In genomic region chr5:40073927-40074326, GRCh38 we compare ENCODE assay signal across 22 cellular contexts.
DNase-seq lines count a peak whose midpoint lies in the region; ATAC-seq and TF ChIP-seq lines count a peak whose summit lies in the region.
"Had no signal": no experiment of that assay in that cellular context is flagged by ENCODE, and none has a peak within 500 bp of the region (broad histone marks: within the 10 kb centered on the region; RNA-seq: fewer than 3 reads in every experiment).

No MANE protein-coding gene starts in this region.

- H3K36me3 ChIP-seq in WERI-Rb-1, result no peaks in the 10 kb centered on the region
- H3K36me3 ChIP-seq: BE2C; BLaER1 treated with 17β-estradiol and CSF1 and Interleukin-3, amounts not matched to agents 10 nM and 100 nM; HAP-1 had no signal

- H3K4me3 ChIP-seq in WERI-Rb-1 (ENCODE audit: low read depth, low read length), result no peak overlapping the region
- H3K4me3 ChIP-seq: A549; BLaER1 treated with 17β-estradiol and CSF1 and Interleukin-3, amounts not matched to agents 10 nM and 100 nM; HAP-1 had no signal

- peak overlapping the region; percentile 25 for H3K27ac ChIP-seq in 22Rv1
- H3K27ac ChIP-seq in WERI-Rb-1, result 0 out of 2 replicates have a peak overlapping the region, but pooled peaks have one; percentile 11
- H3K27ac ChIP-seq: A549; BLaER1 treated with 17β-estradiol and CSF1 and Interleukin-3, amounts not matched to agents 10 nM and 100 nM had no signal

- peaks cover 3% of the 10 kb centered on the region for H3K9me3 ChIP-seq in WERI-Rb-1 (ENCODE audit: severe bottlenecking)
- H3K9me3 ChIP-seq: A549, BE2C, HAP-1 had no signal

- TF ChIP-seq CTCF in 22Rv1 (IDR thresholded peaks at IDR 0.05), result no peak
- no peak for TF ChIP-seq CTCF in WERI-Rb-1 (IDR thresholded peaks at IDR 0.05; ENCODE audit: low read depth, low read length)
- TF ChIP-seq CTCF in omental fat pad (IDR thresholded peaks at IDR 0.05), result no peak

- H3K27me3 ChIP-seq in WERI-Rb-1 (ENCODE audit: insufficient read depth, low read depth, severe bottlenecking), result no peaks in the 10 kb centered on the region
- H3K27me3 ChIP-seq: BE2C; BLaER1 treated with 17β-estradiol and CSF1 and Interleukin-3, amounts not matched to agents 10 nM and 100 nM had no signal

- ATAC-seq in omental fat pad (ENCODE audit: low FRiP score), result no peak
- ATAC-seq: A549 had no signal

- peak; percentile 62 for DNase-seq in DMS53 treated with DMSO at 0.1 percent for 48 hours (lab: John Stamatoyannopoulos, UW; ENCODE audit: unreplicated experiment)
- DNase-seq in NCI-H748 (lab: John Stamatoyannopoulos, UW; ENCODE audit: unreplicated experiment), result peak; percentile 49
- DNase-seq in WERI-Rb-1, result no peak
- DNase-seq in effector CD4-positive, alpha-beta T cell, result no peak
- no peak for DNase-seq in omental fat pad (ENCODE audit: low spot score)
- no peak for DNase-seq in HuH-7 (ENCODE audit: low spot score)
- DNase-seq in activated effector memory CD4-positive, alpha-beta T cell treated with Interleukin-2 at 50 U/mL for 16 hours, result no peak
- DNase-seq: 8988T; ACHN; AML-193; BE2C; CD4-positive, alpha-beta T cell; CD8-positive, alpha-beta memory T cell; DMS153; DMS79 treated with DMSO at 0.1 percent for 48 hours; GF-D8; GOT3; HFFc6 had no signal

Comparison
In these comparisons a context has a peak if more than half of its experiments do, and no peak if none do; other contexts are left out.
1. DNase-seq: peak in DMS53 treated with DMSO at 0.1 percent for 48 hours (single experiment) and NCI-H748 (single experiment); none in WERI-Rb-1 (single experiment), effector CD4-positive, alpha-beta T cell (single experiment), omental fat pad (single experiment), HuH-7 (single experiment) and activated effector memory CD4-positive, alpha-beta T cell treated with Interleukin-2 at 50 U/mL for 16 hours (single experiment).